ENCODE assay signal across 30 cellular contexts in the genomic region with DNA sequence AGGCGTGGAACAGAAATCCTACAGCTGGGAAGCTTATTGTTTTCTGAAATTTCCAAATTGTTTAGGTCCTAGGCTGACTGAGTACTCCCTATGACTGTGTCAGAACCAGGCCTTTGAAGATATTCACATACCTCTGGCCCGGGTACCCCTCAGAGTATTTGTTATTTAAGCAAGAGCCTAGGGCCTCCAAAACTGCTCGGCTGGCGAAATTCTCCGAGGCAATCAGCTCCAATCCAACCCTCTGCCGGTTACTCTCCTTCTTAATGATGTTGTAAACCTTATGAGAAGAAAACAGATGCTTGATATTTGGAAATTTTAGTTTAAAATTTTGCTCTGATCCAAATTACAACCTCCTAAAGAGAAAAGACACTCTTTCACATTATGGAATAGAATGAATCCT. TPM values are rescaled to one million over a fixed set of nuclear protein-coding genes. Genes with fewer than 3 reads are reported as not detected.
"Had no signal": no experiment of that assay in that cellular context is flagged by ENCODE, and none has a peak within 500 bp of the region (broad histone marks: within the 10 kb centered on the region; RNA-seq: fewer than 3 reads in every experiment).

No MANE protein-coding gene starts in this region.

- DNase-seq: stimulated activated CD4-positive, alpha-beta T cell treated with anti-CD3 and anti-CD28 coated beads, Interleukin-2, amount 100 ng/mL, for 48 hours; stimulated activated CD4-positive, alpha-beta T cell treated with anti-CD3 and anti-CD28 coated beads, Interleukin-4, amount 100 ng/mL, for 1 hour; stimulated activated CD4-positive, alpha-beta T cell treated with anti-CD3 and anti-CD28 coated beads, Interleukin-4, amount 100 ng/mL, for 24 hours; stimulated activated CD4-positive, alpha-beta T cell treated with anti-CD3 and anti-CD28 coated beads, Interleukin-4, amount 100 ng/mL, for 4 hours; stimulated activated CD8-positive, alpha-beta memory T cell treated with anti-CD3 and anti-CD28 coated beads, Interleukin-4, amount 100 ng/mL, for 48 hours; stimulated activated naive B cell treated with anti-CD40 and anti-IgM and Interleukin-4, amounts not matched to agents 10 μg/mL and 1 μg/mL and 100 μg/mL, for 72 hours; stimulated activated naive CD4-positive, alpha-beta T cell; stimulated activated naive CD4-positive, alpha-beta T cell treated with Interleukin-2 at 50 U/mL for 16 hours; stimulated activated naive CD8-positive, alpha-beta T cell treated with anti-CD3 and anti-CD28 coated beads, Interleukin-15, amount 100 ng/mL, for 72 hours; stimulated activated naive CD8-positive, alpha-beta T cell treated with anti-CD3 and anti-CD28 coated beads, Interleukin-15, Interleukin-2, amounts not matched to agents 100 U/mL and 50 U/mL, for 24 hours; stomach; substantia nigra; testis; thyroid gland; tibial artery; transverse colon; trophoblast cell; upper lobe of left lung; upper lobe of right lung; uterus had no signal

- H3K27ac Mint-ChIP-seq: stimulated activated effector memory CD8-positive, alpha-beta T cell treated with anti-CD3 and anti-CD28 coated beads, Interleukin-12 subunit alpha, Interleukin-12 subunit beta, amount 100 ng/mL, for 72 hours; stimulated activated memory B cell treated with anti-CD40 and anti-IgM and Interleukin-4, amounts not matched to agents 10 μg/mL and 1 μg/mL and 100 μg/mL, for 72 hours; stimulated activated naive B cell treated with anti-CD40 and anti-IgM and Interleukin-4, amounts not matched to agents 10 μg/mL and 1 μg/mL and 100 μg/mL, for 72 hours; stimulated activated naive CD8-positive, alpha-beta T cell treated with anti-CD3 and anti-CD28 coated beads, Interleukin-15, Interleukin-2, amounts not matched to agents 100 ng/mL and 50 ng/mL, for 24 hours; type B pancreatic cell had no signal

- H3K4me3 ChIP-seq: stomach, suprapubic skin, testis, thoracic aorta, thyroid gland, tibial artery, tibial nerve, transverse colon, upper lobe of left lung, upper lobe of right lung, uterus, vagina had no signal

- H3K4me3 Mint-ChIP-seq: stimulated activated effector memory CD8-positive, alpha-beta T cell treated with anti-CD3 and anti-CD28 coated beads, Interleukin-12 subunit alpha, Interleukin-12 subunit beta, amount 100 ng/mL, for 72 hours; stimulated activated memory B cell treated with anti-CD40 and anti-IgM and Interleukin-4, amounts not matched to agents 10 μg/mL and 1 μg/mL and 100 μg/mL, for 72 hours; stimulated activated naive B cell treated with anti-CD40 and anti-IgM and Interleukin-4, amounts not matched to agents 10 μg/mL and 1 μg/mL and 100 μg/mL, for 72 hours; stimulated activated naive CD8-positive, alpha-beta T cell treated with anti-CD3 and anti-CD28 coated beads, Interleukin-15, amount 100 ng/mL, for 72 hours; stimulated activated naive CD8-positive, alpha-beta T cell treated with anti-CD3 and anti-CD28 coated beads, Interleukin-15, Interleukin-2, amounts not matched to agents 100 ng/mL and 50 ng/mL, for 24 hours; type B pancreatic cell had no signal

- H3K4me1 Mint-ChIP-seq: stimulated activated effector memory CD8-positive, alpha-beta T cell treated with anti-CD3 and anti-CD28 coated beads, Interleukin-12 subunit alpha, Interleukin-12 subunit beta, amount 100 ng/mL, for 72 hours; stimulated activated memory B cell treated with anti-CD40 and anti-IgM and Interleukin-4, amounts not matched to agents 10 μg/mL and 1 μg/mL and 100 μg/mL, for 72 hours; stimulated activated naive B cell treated with anti-CD40 and anti-IgM and Interleukin-4, amounts not matched to agents 10 μg/mL and 1 μg/mL and 100 μg/mL, for 72 hours; stimulated activated naive CD8-positive, alpha-beta T cell treated with anti-CD3 and anti-CD28 coated beads, Interleukin-15, amount 100 ng/mL, for 72 hours had no signal

- H3K4me1 ChIP-seq: suprapubic skin, testis, transverse colon, uterus had no signal

- H3K27me3 Mint-ChIP-seq: stimulated activated memory B cell treated with anti-CD40 and anti-IgM and Interleukin-4, amounts not matched to agents 10 μg/mL and 1 μg/mL and 100 μg/mL, for 72 hours; stimulated activated naive B cell treated with anti-CD40 and anti-IgM and Interleukin-4, amounts not matched to agents 10 μg/mL and 1 μg/mL and 100 μg/mL, for 72 hours; stimulated activated naive CD8-positive, alpha-beta T cell treated with anti-CD3 and anti-CD28 coated beads, Interleukin-15, amount 100 ng/mL, for 72 hours; stimulated activated naive CD8-positive, alpha-beta T cell treated with anti-CD3 and anti-CD28 coated beads, Interleukin-15, Interleukin-2, amounts not matched to agents 100 ng/mL and 50 ng/mL, for 24 hours; type B pancreatic cell had no signal

- H3K27ac ChIP-seq: stomach, suprapubic skin, testis, thoracic aorta, thyroid gland, tibial artery, tibial nerve, transverse colon, upper lobe of left lung, upper lobe of right lung, uterus, vagina had no signal

- H3K9me3 ChIP-seq: stomach, suprapubic skin, testis, thoracic aorta, thyroid gland, tibial artery, tibial nerve, transverse colon, upper lobe of left lung, upper lobe of right lung, uterus, vagina had no signal

- ATAC-seq: stimulated activated effector memory CD8-positive, alpha-beta T cell treated with anti-CD3 and anti-CD28 coated beads, Interleukin-12 subunit alpha, Interleukin-12 subunit beta, amount 100 ng/mL, for 72 hours; stimulated activated memory B cell treated with anti-CD40 and anti-IgM and Interleukin-4, amounts not matched to agents 10 μg/mL and 1 μg/mL and 100 μg/mL, for 72 hours; stimulated activated naive B cell treated with anti-CD40 and anti-IgM and Interleukin-4, amounts not matched to agents 10 μg/mL and 1 μg/mL and 100 μg/mL, for 72 hours; stimulated activated naive CD8-positive, alpha-beta T cell treated with anti-CD3 and anti-CD28 coated beads, Interleukin-15, amount 100 ng/mL, for 72 hours; stimulated activated naive CD8-positive, alpha-beta T cell treated with anti-CD3 and anti-CD28 coated beads, Interleukin-15, Interleukin-2, amounts not matched to agents 100 U/mL and 50 U/mL, for 24 hours; upper lobe of right lung had no signal

- H3K36me3 ChIP-seq: uterus had no signal

- FAIRE-seq: urothelium cell line had no signal

- H3K9me3 Mint-ChIP-seq: stimulated activated effector memory CD8-positive, alpha-beta T cell treated with anti-CD3 and anti-CD28 coated beads, Interleukin-12 subunit alpha, Interleukin-12 subunit beta, amount 100 ng/mL, for 72 hours; stimulated activated memory B cell treated with anti-CD40 and anti-IgM and Interleukin-4, amounts not matched to agents 10 μg/mL and 1 μg/mL and 100 μg/mL, for 72 hours; stimulated activated naive B cell treated with anti-CD40 and anti-IgM and Interleukin-4, amounts not matched to agents 10 μg/mL and 1 μg/mL and 100 μg/mL, for 72 hours; stimulated activated naive CD8-positive, alpha-beta T cell treated with anti-CD3 and anti-CD28 coated beads, Interleukin-15, amount 100 ng/mL, for 72 hours; stimulated activated naive CD8-positive, alpha-beta T cell treated with anti-CD3 and anti-CD28 coated beads, Interleukin-15, Interleukin-2, amounts not matched to agents 100 ng/mL and 50 ng/mL, for 24 hours; type B pancreatic cell had no signal

- H3K27me3 ChIP-seq: stomach, suprapubic skin, testis, thyroid gland, tibial artery, tibial nerve, transverse colon, upper lobe of left lung, upper lobe of right lung, uterus, vagina had no signal

RNA-seq across cellular contexts. Expression of a gene that starts 24.0 kb away (rescaled TPM):
- total RNA-seq: temporal lobe, thoracic aorta, tibial nerve, uterus had no signal
